ENCODE assay signal across 24 cellular contexts in the genomic region with DNA sequence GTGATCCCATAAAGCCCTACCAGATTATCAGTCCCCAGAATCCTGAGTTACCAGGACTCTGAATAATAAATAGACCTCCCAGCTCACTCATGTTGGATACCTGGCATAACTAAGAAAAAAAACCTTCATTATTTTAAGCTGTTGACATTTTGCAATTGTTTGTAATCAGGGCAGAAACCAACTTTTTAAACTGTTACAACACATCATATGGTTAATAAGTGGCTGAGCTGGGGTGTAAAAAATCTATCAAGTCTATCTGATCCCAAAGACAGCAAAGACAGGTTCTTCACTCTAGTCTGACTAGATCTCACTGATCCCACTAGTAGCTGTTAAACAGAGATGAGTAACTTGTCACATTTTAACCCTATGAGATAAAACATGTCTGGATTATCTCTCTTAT.
"Had no signal": no experiment of that assay in that cellular context is flagged by ENCODE, and none has a peak within 500 bp of the region (broad histone marks: within the 10 kb centered on the region; RNA-seq: fewer than 3 reads in every experiment).

No MANE protein-coding gene starts in this region.

- H3K27me3 ChIP-seq: adrenal gland, MG63 had no signal

- H3K4me1 Mint-ChIP-seq: activated naive CD8-positive, alpha-beta T cell treated with anti-CD3 and anti-CD28 coated beads, Interleukin-2, amount 10 ng/mL, durations not matched to agents 7 days and 5 days had no signal

- H3K9me3 ChIP-seq: MG63, SK-N-SH had no signal

- H3K27ac ChIP-seq: adrenal gland, PC-9, WERI-Rb-1 had no signal

- ATAC-seq: activated CD4-positive, CD25-positive, alpha-beta regulatory T cell treated with anti-CD3 and anti-CD28 coated beads, Interleukin-2, amount 50 U/mL, for 24 hours; activated CD8-positive, alpha-beta T cell treated with anti-CD3 and anti-CD28 coated beads for 36 hours had no signal

- H3K4me3 Mint-ChIP-seq: activated CD8-positive, alpha-beta T cell treated with anti-CD3 and anti-CD28 coated beads for 36 hours; activated naive CD8-positive, alpha-beta T cell treated with anti-CD3 and anti-CD28 coated beads, Interleukin-2, amount 10 ng/mL, durations not matched to agents 7 days and 5 days had no signal

- H3K36me3 Mint-ChIP-seq: activated naive CD8-positive, alpha-beta T cell treated with anti-CD3 and anti-CD28 coated beads, Interleukin-2, amount 10 ng/mL, durations not matched to agents 7 days and 5 days had no signal

- H3K4me1 ChIP-seq: adrenal gland had no signal

- H3K9ac ChIP-seq: SK-N-SH had no signal

- H3K27me3 Mint-ChIP-seq: activated CD8-positive, alpha-beta T cell treated with anti-CD3 and anti-CD28 coated beads for 36 hours; activated naive CD8-positive, alpha-beta T cell treated with anti-CD3 and anti-CD28 coated beads, Interleukin-2, amount 10 ng/mL, durations not matched to agents 7 days and 5 days had no signal

- DNase-seq: activated CD4-positive, alpha-beta T cell treated with anti-CD3 and anti-CD28 coated beads for 4 hours; activated CD8-positive, alpha-beta memory T cell treated with anti-CD3 and anti-CD28 coated beads, Interleukin-2, amount 50 U/mL, for 4 hours; activated CD8-positive, alpha-beta T cell treated with anti-CD3 and anti-CD28 coated beads for 36 hours; activated naive CD4-positive, alpha-beta T cell treated with anti-CD3 and anti-CD28 coated beads, Interleukin-2, amount 50 U/mL, for 16 hours; activated naive CD8-positive, alpha-beta T cell treated with anti-CD3 and anti-CD28 coated beads, Interleukin-2, amount 10 ng/mL, durations not matched to agents 7 days and 5 days; adrenal gland; anterior cingulate cortex; cerebellar nuclear complex; MG63; MV-4-11; NCI-H1092 treated with DMSO at 0.1 percent for 48 hours; NCI-H1417 treated with DMSO at 0.1 percent for 48 hours; NCI-H1694; NCI-H2029; NCI-H2107; NCI-H2171 treated with DMSO at 0.1 percent for 48 hours; NCI-H226; NCI-H510A; NCI-H69; PC-9; T-helper 1 cell; WERI-Rb-1 had no signal

- H3K4me2 ChIP-seq: PC-9, SK-N-SH had no signal

- H3K4me3 ChIP-seq: adrenal gland, MG63, PC-9 had no signal

- H3K27ac Mint-ChIP-seq: activated CD8-positive, alpha-beta T cell treated with anti-CD3 and anti-CD28 coated beads for 36 hours; activated naive CD8-positive, alpha-beta T cell treated with anti-CD3 and anti-CD28 coated beads, Interleukin-2, amount 10 ng/mL, durations not matched to agents 7 days and 5 days had no signal

- H3K36me3 ChIP-seq: adrenal gland, MG63, WERI-Rb-1 had no signal

- H3K9me3 Mint-ChIP-seq: activated naive CD8-positive, alpha-beta T cell treated with anti-CD3 and anti-CD28 coated beads, Interleukin-2, amount 10 ng/mL, durations not matched to agents 7 days and 5 days had no signal

- H2AFZ ChIP-seq: PC-9 had no signal
